In genomic region chr17:42609182-42609813, GRCh38 we compare ENCODE assay signal across 8 cellular contexts. TPM values are rescaled to one million over a fixed set of nuclear protein-coding genes. Genes with fewer than 3 reads are reported as not detected.
DNase-seq lines count a peak whose midpoint lies in the region; ATAC-seq lines count a peak whose summit lies in the region.

Gene RETREG3 (minus strand): TSS chr17:42609374. CDS start chr17:42609324, 50 bp downstream.
Gene TUBG1 (plus strand): TSS chr17:42609683. CDS start chr17:42609738, 55 bp downstream.

- no peaks in the 10 kb centered on the region for H3K36me3 Mint-ChIP-seq in IgD-negative memory B cell

- H3K4me3 Mint-ChIP-seq in IgD-negative memory B cell, result peak within 1 kb of the TSS; percentile 96 to 100 (median 100)

- DNase-seq in DMS153 (lab: John Stamatoyannopoulos, UW), result peak; percentile 98
- DNase-seq in OCI-M2 (lab: John Stamatoyannopoulos, UW; ENCODE audit: unreplicated experiment), result peak; percentile 72
- peak; percentile 96 for DNase-seq in activated T-cell treated with anti-CD3 and anti-CD28 coated beads for 4 hours
- DNase-seq in epidermal melanocyte (ENCODE audit: insufficient read length, low spot score), result peak; percentile 98
- DNase-seq in middle frontal gyrus (ENCODE audit: extremely low spot score, low spot score), result peak; percentile 98
- DNase-seq in stimulated activated CD8-positive, alpha-beta memory T cell treated with anti-CD3 and anti-CD28 coated beads, Interleukin-2, amount 100 ng/mL, for 48 hours (ENCODE audit: low read depth in 2 of 2), result peak; percentile 99

- ATAC-seq in GM21529 (IDR thresholded peaks at IDR 0.05; ENCODE audit: unreplicated experiment), result peak; percentile 77

- no peaks in the 10 kb centered on the region for H3K27me3 Mint-ChIP-seq in IgD-negative memory B cell

- no peaks in the 10 kb centered on the region for H3K9me3 Mint-ChIP-seq in IgD-negative memory B cell

- H3K4me1 Mint-ChIP-seq in IgD-negative memory B cell, result peaks cover 22 to 33% (median 25%) of the 10 kb centered on the region in 3 donors

- peak within 1 kb of the TSS; percentile 88 to 98 (median 96) for H3K27ac Mint-ChIP-seq in IgD-negative memory B cell

RNA-seq across cellular contexts. Expression of gene RETREG3, which starts in this region (rescaled TPM):
- 105 TPM for polyA plus RNA-seq in IgD-negative memory B cell

RNA-seq across cellular contexts. Expression of gene TUBG1, which starts in this region (rescaled TPM):
- 11.8 TPM for polyA plus RNA-seq in IgD-negative memory B cell

Comparison
In these comparisons a context has a peak if more than half of its experiments do, and no peak if none do; other contexts are left out.
1. Peak in every context shown above with its lines: DNase-seq and ATAC-seq.